ENCODE assay signal across 13 cellular contexts in the genomic region with DNA sequence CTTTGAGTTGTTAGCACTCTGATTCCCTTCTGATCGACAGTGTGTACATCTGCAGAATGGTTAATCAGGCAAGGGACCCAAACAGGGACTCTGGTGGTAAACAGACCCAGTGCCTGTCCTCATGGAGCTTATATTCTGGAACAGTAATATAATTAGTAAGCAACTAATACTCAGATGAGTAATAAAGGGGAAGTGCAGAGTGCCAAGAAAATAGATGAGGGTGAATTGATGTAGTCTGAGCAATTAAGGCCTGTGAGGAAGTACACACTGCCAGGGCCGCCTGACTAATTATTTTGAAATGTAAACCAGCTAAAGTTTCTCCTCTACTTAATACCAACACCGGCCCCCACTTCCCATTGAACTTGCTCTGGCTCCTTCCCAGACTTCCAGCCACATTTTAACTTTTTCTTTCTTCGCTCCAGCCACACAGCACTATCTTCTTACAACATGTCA. TPM values are rescaled to one million over a fixed set of nuclear protein-coding genes. Genes with fewer than 3 reads are reported as not detected.
DNase-seq lines count a peak whose midpoint lies in the region; ATAC-seq lines count a peak whose summit lies in the region.
"Had no signal": no experiment of that assay in that cellular context is flagged by ENCODE, and none has a peak within 500 bp of the region (broad histone marks: within the 10 kb centered on the region; RNA-seq: fewer than 3 reads in every experiment).

No MANE protein-coding gene starts in this region.

- ATAC-seq in GM19395 (IDR thresholded peaks at IDR 0.05; ENCODE audit: unreplicated experiment), result no peak

- DNase-seq in SIG-M5 treated with dmso at 0.1 percent for 504 hours (lab: John Stamatoyannopoulos, UW; ENCODE audit: unreplicated experiment), result peak; percentile 31
- DNase-seq in SIG-M5 (lab: John Stamatoyannopoulos, UW), result no peak
- peak; percentile 92 for DNase-seq in amniotic epithelial cell (ENCODE audit: low read depth)
- DNase-seq in kidney glomerular epithelial cell (lab: John Stamatoyannopoulos, UW), result peak; percentile 82
- no peak for DNase-seq in cardiac septum (ENCODE audit: low spot score)
- DNase-seq in SKM-1 treated with dmso at 0.1 percent for 144 hours (lab: John Stamatoyannopoulos, UW; ENCODE audit: unreplicated experiment), result no peak
- DNase-seq in HuH-7.5 (ENCODE audit: low spot score), result no peak
- DNase-seq: 8988T; amniotic stem cell; immature natural killer cell; NCI-H2029 treated with DMSO at 0.1 percent for 48 hours; stimulated activated CD4-positive, alpha-beta T cell treated with anti-CD3 and anti-CD28 coated beads, Interleukin-2, amount 100 ng/mL, for 48 hours had no signal

- intact Hi-C loops in cardiac septum (cut with DNase I), result loop anchor here (10.0 kb wide), 1 partner anchor 128 kb away; a partner anchor contains a TSS

RNA-seq across cellular contexts. Expression of a gene that starts 4.2 kb away (rescaled TPM):
- 18.0 TPM for total RNA-seq in cardiac septum

RNA-seq across cellular contexts. Expression of a gene that starts 4.5 kb away (rescaled TPM):
- 52.4 TPM for total RNA-seq in cardiac septum

Comparison
In these comparisons a context has a peak if more than half of its experiments do, and no peak if none do; other contexts are left out.
1. DNase-seq: peak in SIG-M5 treated with dmso at 0.1 percent for 504 hours (single experiment), amniotic epithelial cell (single experiment) and kidney glomerular epithelial cell (single experiment); none in SIG-M5 (single experiment), cardiac septum (single experiment), SKM-1 treated with dmso at 0.1 percent for 144 hours (single experiment) and HuH-7.5 (single experiment).